Comparison of ENCODE assay signal across 1 cellular context in genomic region chr20:47359533-47360206, GRCh38.
TF ChIP-seq lines count a peak whose summit lies in the region.

No MANE protein-coding gene starts in this region.

TF ChIP-seq in HepG2, 621 proteins besides CTCF, POLR2A, EP300 and RAD21 (continued from another document and continues in another):
- TF ChIP-seq ZNF18 (CRISPR knock-in tag; IDR thresholded peaks at IDR 0.05; ENCODE audit: insufficient replicate concordance), result no peak
- TF ChIP-seq CC2D1A (CRISPR knock-in tag; IDR thresholded peaks at IDR 0.05), result peak; percentile 20; the same call in 1 of the 2 replicates
- 0 out of 2 replicates have a peak, but pooled peaks have one; percentile 22 for TF ChIP-seq ZNF7 (CRISPR knock-in tag; IDR thresholded peaks at IDR 0.05)
- TF ChIP-seq E2F2 (CRISPR knock-in tag; IDR thresholded peaks at IDR 0.05; ENCODE audit: borderline replicate concordance), result no peak
- TF ChIP-seq BATF2 (CRISPR knock-in tag; IDR thresholded peaks at IDR 0.05), result no peak
- peak; percentile 91; the same call in 1 of the 2 replicates for TF ChIP-seq ZC3H4 (CRISPR knock-in tag; IDR thresholded peaks at IDR 0.05; ENCODE audit: borderline replicate concordance)
- TF ChIP-seq USF2 (IDR thresholded peaks at IDR 0.05; ENCODE audit: low read depth, low read length), result no peak
- TF ChIP-seq USF2 (CRISPR knock-in tag; IDR thresholded peaks at IDR 0.05; ENCODE audit: borderline replicate concordance), result no peak
- TF ChIP-seq CBX5 (CRISPR knock-in tag; IDR thresholded peaks at IDR 0.05; ENCODE audit: borderline replicate concordance), result no peak
- no peak for TF ChIP-seq SNAPC5 (CRISPR knock-in tag; IDR thresholded peaks at IDR 0.05; ENCODE audit: borderline replicate concordance)
- TF ChIP-seq JUND (CRISPR knock-in tag; IDR thresholded peaks at IDR 0.05), result 0 out of 2 replicates have a peak, but pooled peaks have one; percentile 9
- peak; percentile 99 for TF ChIP-seq ZMYM3 (CRISPR knock-in tag; IDR thresholded peaks at IDR 0.05)
- TF ChIP-seq ZNF407 (CRISPR knock-in tag; IDR thresholded peaks at IDR 0.05; ENCODE audit: not compliant biosample characterization), result no peak
- no peak for TF ChIP-seq ZNF570 (CRISPR knock-in tag; IDR thresholded peaks at IDR 0.05; ENCODE audit: borderline replicate concordance)
- TF ChIP-seq SMARCE1 (IDR thresholded peaks at IDR 0.05; ENCODE audit: borderline replicate concordance), result no peak
- peak; percentile 3; the same call in 1 of the 2 replicates for TF ChIP-seq ZBTB7B (CRISPR knock-in tag; IDR thresholded peaks at IDR 0.05)
- no peak for TF ChIP-seq SNAPC2 (CRISPR knock-in tag; IDR thresholded peaks at IDR 0.05)
- TF ChIP-seq ZNF3 (CRISPR knock-in tag; IDR thresholded peaks at IDR 0.05), result peak; percentile 61; the same call in 1 of the 2 replicates
- TF ChIP-seq GABPB1 (CRISPR knock-in tag; IDR thresholded peaks at IDR 0.05), result no peak
- TF ChIP-seq PLRG1 (conservative IDR thresholded peaks at IDR 0.05), result no peak
- TF ChIP-seq KAT2B (IDR thresholded peaks at IDR 0.05; ENCODE audit: borderline replicate concordance, low read depth, low read length), result no peak
- no peak for TF ChIP-seq MED1 (CRISPR knock-in tag; IDR thresholded peaks at IDR 0.05)
- TF ChIP-seq TFAP4 (IDR thresholded peaks at IDR 0.05; ENCODE audit: borderline replicate concordance, low read depth), result no peak
- no peak for TF ChIP-seq MAZ (IDR thresholded peaks at IDR 0.05; ENCODE audit: borderline replicate concordance, low read depth, low read length)
- peak; percentile 88 for TF ChIP-seq MAZ (CRISPR knock-in tag; IDR thresholded peaks at IDR 0.05; ENCODE audit: low read depth)
- peak; percentile 98 for TF ChIP-seq CHD4 (IDR thresholded peaks at IDR 0.05; ENCODE audit: borderline replicate concordance, low read length)
- no peak for TF ChIP-seq HDAC6 (IDR thresholded peaks at IDR 0.05; ENCODE audit: low read depth, low read length)
- TF ChIP-seq ZSCAN31 (CRISPR knock-in tag; IDR thresholded peaks at IDR 0.05; ENCODE audit: low read depth), result no peak
- TF ChIP-seq ZNF44 (CRISPR knock-in tag; IDR thresholded peaks at IDR 0.05), result no peak
- no peak for TF ChIP-seq ZNF589 (CRISPR knock-in tag; conservative IDR thresholded peaks at IDR 0.05)
- 0 out of 2 replicates have a peak, but pooled peaks have one; percentile 73 for TF ChIP-seq FOXO4 (CRISPR knock-in tag; conservative IDR thresholded peaks at IDR 0.05)
- TF ChIP-seq CEBPG (CRISPR knock-in tag; IDR thresholded peaks at IDR 0.05), result no peak
- TF ChIP-seq HHEX (CRISPR knock-in tag; IDR thresholded peaks at IDR 0.05), result no peak
- peak; percentile 80 for TF ChIP-seq ZNF30 (CRISPR knock-in tag; IDR thresholded peaks at IDR 0.05)
- no peak for TF ChIP-seq TBX2 (CRISPR knock-in tag; IDR thresholded peaks at IDR 0.05; ENCODE audit: borderline replicate concordance)
- TF ChIP-seq LBX2 (CRISPR knock-in tag; IDR thresholded peaks at IDR 0.05; ENCODE audit: borderline replicate concordance), result no peak
- no peak for TF ChIP-seq POGK (CRISPR knock-in tag; conservative IDR thresholded peaks at IDR 0.05)
- no peak for TF ChIP-seq YY1 (IDR thresholded peaks at IDR 0.05; ENCODE audit: insufficient read depth, insufficient replicate concordance, low read depth, low read length)
- no peak for TF ChIP-seq RARG (CRISPR knock-in tag; IDR thresholded peaks at IDR 0.05; ENCODE audit: low read depth)
- no peak for TF ChIP-seq ZNF329 (CRISPR knock-in tag; IDR thresholded peaks at IDR 0.05; ENCODE audit: low read depth)
- no peak for TF ChIP-seq CENPBD1 (CRISPR knock-in tag; IDR thresholded peaks at IDR 0.05; ENCODE audit: borderline replicate concordance, low read depth)
- no peak for TF ChIP-seq ZNF547 (CRISPR knock-in tag; IDR thresholded peaks at IDR 0.05)
- no peak for TF ChIP-seq BRCA1 (CRISPR knock-in tag; IDR thresholded peaks at IDR 0.05)
- TF ChIP-seq ZNF792 (CRISPR knock-in tag; IDR thresholded peaks at IDR 0.05), result no peak
- no peak for TF ChIP-seq ZNF891 (CRISPR knock-in tag; IDR thresholded peaks at IDR 0.05)
